Comparison of ENCODE assay signal across 18 cellular contexts in genomic region chr12:66663605-66664004, GRCh38. TPM values are rescaled to one million over a fixed set of nuclear protein-coding genes. Genes with fewer than 3 reads are reported as not detected.
"Had no signal": no experiment of that assay in that cellular context is flagged by ENCODE, and none has a peak within 500 bp of the region (broad histone marks: within the 10 kb centered on the region; RNA-seq: fewer than 3 reads in every experiment).

No MANE protein-coding gene starts in this region.

- H3K27ac ChIP-seq: heart left ventricle, neutrophil, psoas muscle, right lobe of liver, tibial nerve, upper lobe of right lung, vagina had no signal

- H3K4me3 ChIP-seq: heart left ventricle, psoas muscle, right lobe of liver, tibial nerve, upper lobe of right lung, vagina had no signal

- H3K27me3 ChIP-seq: neutrophil, right lobe of liver, tibial nerve, upper lobe of right lung, vagina had no signal

- H3K36me3 ChIP-seq: heart left ventricle, neutrophil, right lobe of liver, tibial nerve, upper lobe of right lung, vagina had no signal

- H3K9me3 ChIP-seq: heart left ventricle, neutrophil, psoas muscle, right lobe of liver, tibial nerve, upper lobe of right lung, vagina had no signal

- ATAC-seq: esophagus mucosa; heart left ventricle; left colon; naive thymus-derived CD4-positive, alpha-beta T cell; psoas muscle; right lobe of liver; stimulated activated effector memory CD8-positive, alpha-beta T cell treated with anti-CD3 and anti-CD28 coated beads, Interleukin-12 subunit alpha, Interleukin-12 subunit beta, amount 100 ng/mL, for 72 hours; upper lobe of right lung had no signal

- H3K4me1 ChIP-seq: heart left ventricle, psoas muscle, right lobe of liver, tibial nerve, upper lobe of right lung, vagina had no signal

- DNase-seq: effector memory CD4-positive, alpha-beta T cell; heart left ventricle; hippocampal formation; left colon; mesendoderm; naive thymus-derived CD4-positive, alpha-beta T cell; psoas muscle; retina; right lobe of liver; stimulated activated CD4-positive, alpha-beta T cell treated with anti-CD3 and anti-CD28 coated beads, Interleukin-4, amount 100 ng/mL, for 1 hour; stimulated activated CD8-positive, alpha-beta memory T cell treated with anti-CD3 and anti-CD28 coated beads, Interleukin-4, amount 100 ng/mL, for 48 hours; upper lobe of right lung had no signal

RNA-seq across cellular contexts. Expression of gene GRIP1, which starts 15.3 kb away (rescaled TPM):
- total RNA-seq: fibroblast of lung had no signal
